ENCODE assay signal across 1 cellular context in genomic region chr1:180632326-180633088, GRCh38.
A peak's percentile ranks its signal among the peaks of the same experiment; 100 is the strongest.
TF ChIP-seq lines count a peak whose summit lies in the region.

No MANE protein-coding gene starts in this region.

TF ChIP-seq in K562, 482 proteins besides CTCF, POLR2A, EP300 and RAD21 (continued from another document and continues in another):
- no peak for TF ChIP-seq HINFP (tag; conservative IDR thresholded peaks at IDR 0.05; ENCODE audit: low read depth)
- TF ChIP-seq SP2 (IDR thresholded peaks at IDR 0.05; ENCODE audit: extremely low read depth, low read depth, low read length, poor library complexity, severe bottlenecking), result no peak
- TF ChIP-seq MBD1 (CRISPR knock-in tag; IDR thresholded peaks at IDR 0.05), result no peak
- TF ChIP-seq, protein P1, sequence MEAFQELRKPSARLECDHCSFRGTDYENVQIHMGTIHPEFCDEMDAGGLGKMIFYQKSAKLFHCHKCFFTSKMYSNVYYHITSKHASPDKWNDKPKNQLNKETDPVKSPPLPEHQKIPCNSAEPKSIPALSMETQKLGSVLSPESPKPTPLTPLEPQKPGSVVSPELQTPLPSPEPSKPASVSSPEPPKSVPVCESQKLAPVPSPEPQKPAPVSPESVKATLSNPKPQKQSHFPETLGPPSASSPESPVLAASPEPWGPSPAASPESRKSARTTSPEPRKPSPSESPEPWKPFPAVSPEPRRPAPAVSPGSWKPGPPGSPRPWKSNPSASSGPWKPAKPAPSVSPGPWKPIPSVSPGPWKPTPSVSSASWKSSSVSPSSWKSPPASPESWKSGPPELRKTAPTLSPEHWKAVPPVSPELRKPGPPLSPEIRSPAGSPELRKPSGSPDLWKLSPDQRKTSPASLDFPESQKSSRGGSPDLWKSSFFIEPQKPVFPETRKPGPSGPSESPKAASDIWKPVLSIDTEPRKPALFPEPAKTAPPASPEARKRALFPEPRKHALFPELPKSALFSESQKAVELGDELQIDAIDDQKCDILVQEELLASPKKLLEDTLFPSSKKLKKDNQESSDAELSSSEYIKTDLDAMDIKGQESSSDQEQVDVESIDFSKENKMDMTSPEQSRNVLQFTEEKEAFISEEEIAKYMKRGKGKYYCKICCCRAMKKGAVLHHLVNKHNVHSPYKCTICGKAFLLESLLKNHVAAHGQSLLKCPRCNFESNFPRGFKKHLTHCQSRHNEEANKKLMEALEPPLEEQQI (IDR thresholded peaks at IDR 0.05), result no peak
- no peak for TF ChIP-seq CREBBP (IDR thresholded peaks at IDR 0.05; ENCODE audit: low read depth, low read length)
- TF ChIP-seq SIN3B (IDR thresholded peaks at IDR 0.05; ENCODE audit: low read depth), result peak; percentile 61
- TF ChIP-seq, protein P2, sequence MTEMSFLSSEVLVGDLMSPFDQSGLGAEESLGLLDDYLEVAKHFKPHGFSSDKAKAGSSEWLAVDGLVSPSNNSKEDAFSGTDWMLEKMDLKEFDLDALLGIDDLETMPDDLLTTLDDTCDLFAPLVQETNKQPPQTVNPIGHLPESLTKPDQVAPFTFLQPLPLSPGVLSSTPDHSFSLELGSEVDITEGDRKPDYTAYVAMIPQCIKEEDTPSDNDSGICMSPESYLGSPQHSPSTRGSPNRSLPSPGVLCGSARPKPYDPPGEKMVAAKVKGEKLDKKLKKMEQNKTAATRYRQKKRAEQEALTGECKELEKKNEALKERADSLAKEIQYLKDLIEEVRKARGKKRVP (CRISPR knock-in tag; IDR thresholded peaks at IDR 0.05), result no peak
- no peak for TF ChIP-seq TAF15 (IDR thresholded peaks at IDR 0.05; ENCODE audit: low read depth, low read length)
- TF ChIP-seq, protein P3, sequence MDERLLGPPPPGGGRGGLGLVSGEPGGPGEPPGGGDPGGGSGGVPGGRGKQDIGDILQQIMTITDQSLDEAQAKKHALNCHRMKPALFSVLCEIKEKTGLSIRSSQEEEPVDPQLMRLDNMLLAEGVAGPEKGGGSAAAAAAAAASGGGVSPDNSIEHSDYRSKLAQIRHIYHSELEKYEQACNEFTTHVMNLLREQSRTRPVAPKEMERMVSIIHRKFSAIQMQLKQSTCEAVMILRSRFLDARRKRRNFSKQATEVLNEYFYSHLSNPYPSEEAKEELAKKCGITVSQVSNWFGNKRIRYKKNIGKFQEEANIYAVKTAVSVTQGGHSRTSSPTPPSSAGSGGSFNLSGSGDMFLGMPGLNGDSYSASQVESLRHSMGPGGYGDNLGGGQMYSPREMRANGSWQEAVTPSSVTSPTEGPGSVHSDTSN (CRISPR knock-in tag; IDR thresholded peaks at IDR 0.05; ENCODE audit: low read depth), result no peak
- TF ChIP-seq, protein P3 (tag; conservative IDR thresholded peaks at IDR 0.05; ENCODE audit: low read depth), result no peak
- no peak for TF ChIP-seq HES1 (IDR thresholded peaks at IDR 0.05; ENCODE audit: low read depth)
- TF ChIP-seq ZNF561 (CRISPR knock-in tag; conservative IDR thresholded peaks at IDR 0.05), result no peak
- no peak for TF ChIP-seq ZNF232 (CRISPR knock-in tag; IDR thresholded peaks at IDR 0.05)
- TF ChIP-seq, protein P4, sequence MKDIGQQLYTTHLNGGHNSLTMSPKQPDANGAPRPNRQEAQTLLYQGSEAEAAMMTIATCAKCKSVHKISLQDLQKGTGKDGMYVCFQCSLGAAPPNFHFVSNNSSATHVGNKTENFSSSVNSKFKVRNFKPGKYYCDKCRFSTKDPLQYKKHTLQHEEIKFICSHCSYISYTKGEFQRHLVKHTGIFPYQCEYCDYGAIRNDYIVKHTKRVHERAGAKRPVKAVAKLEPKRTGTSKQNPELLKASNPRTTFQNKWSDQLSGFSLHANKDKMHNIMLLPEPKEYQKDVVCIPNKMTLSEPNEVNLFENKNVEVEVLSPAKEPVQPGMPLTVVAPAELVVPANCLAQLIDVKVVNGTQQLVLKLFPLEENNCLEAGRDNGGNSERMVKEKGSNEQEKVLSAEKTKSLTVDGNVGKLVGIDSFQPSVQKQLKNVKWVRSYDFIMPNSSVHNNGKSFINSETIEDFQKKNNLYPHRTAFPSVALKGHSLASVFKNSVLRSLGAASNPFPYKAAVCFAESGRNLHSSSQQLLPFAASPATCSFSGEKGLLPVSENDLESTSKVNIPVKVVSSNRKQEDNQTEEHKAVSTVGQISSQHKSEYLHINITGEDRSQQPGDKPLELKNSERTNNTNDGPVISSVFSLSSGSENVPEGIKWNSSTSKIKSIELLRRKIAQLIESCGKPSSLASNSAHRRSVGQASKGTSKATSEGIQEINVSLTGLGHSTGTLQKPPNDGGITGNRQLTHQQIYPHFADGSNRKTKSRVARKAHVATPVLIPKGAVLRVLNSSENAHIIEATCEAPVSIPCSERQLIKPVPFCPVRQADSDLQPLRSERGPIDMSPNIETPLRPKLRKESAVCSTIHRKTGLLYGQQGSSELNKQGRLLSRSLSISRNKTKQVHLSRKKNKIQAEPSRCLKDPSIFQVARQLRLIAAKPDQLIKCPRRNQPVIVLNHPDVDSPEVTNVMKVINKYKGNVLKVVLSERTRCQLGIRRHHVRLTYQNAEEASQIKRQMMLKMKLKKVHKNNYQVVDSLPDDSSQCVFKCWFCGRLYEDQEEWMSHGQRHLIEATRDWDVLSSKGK (CRISPR knock-in tag; IDR thresholded peaks at IDR 0.05), result no peak
- 0 out of 2 replicates have a peak, but pooled peaks have one; percentile 34 for TF ChIP-seq SAFB (IDR thresholded peaks at IDR 0.05; ENCODE audit: borderline replicate concordance, low read depth, low read length)
- peak in 1 of 2 experiments; percentile 33 for TF ChIP-seq AFF1 (IDR thresholded peaks at IDR 0.05; ENCODE audit: low read depth in 1 of 2, partially characterized antibody in 2 of 2)
- TF ChIP-seq, protein P5, sequence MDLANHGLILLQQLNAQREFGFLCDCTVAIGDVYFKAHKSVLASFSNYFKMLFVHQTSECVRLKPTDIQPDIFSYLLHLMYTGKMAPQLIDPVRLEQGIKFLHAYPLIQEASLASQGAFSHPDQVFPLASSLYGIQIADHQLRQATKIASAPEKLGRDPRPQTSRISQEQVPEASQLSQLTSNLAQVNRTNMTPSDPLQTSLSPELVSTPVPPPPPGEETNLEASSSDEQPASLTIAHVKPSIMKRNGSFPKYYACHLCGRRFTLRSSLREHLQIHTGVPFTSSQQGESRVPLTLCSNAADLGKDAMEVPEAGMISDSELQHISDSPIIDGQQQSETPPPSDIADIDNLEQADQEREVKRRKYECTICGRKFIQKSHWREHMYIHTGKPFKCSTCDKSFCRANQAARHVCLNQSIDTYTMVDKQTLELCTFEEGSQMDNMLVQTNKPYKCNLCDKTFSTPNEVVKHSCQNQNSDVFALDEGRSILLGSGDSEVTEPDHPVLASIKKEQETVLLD (IDR thresholded peaks at IDR 0.05), result peak; percentile 70
- no peak for TF ChIP-seq HNRNPL (IDR thresholded peaks at IDR 0.05; ENCODE audit: low read depth, low read length)
- no peak for TF ChIP-seq SIX5 (IDR thresholded peaks at IDR 0.05; ENCODE audit: borderline replicate concordance in 1 of 2, insufficient read depth in 1 of 2, low read depth in 1 of 2, low read length in 2 of 2)
- TF ChIP-seq ATF1 (CRISPR knock-in tag; IDR thresholded peaks at IDR 0.05), result no peak
- 0 out of 2 replicates have a peak, but pooled peaks have one; percentile 13 for TF ChIP-seq ATF1 (tag; IDR thresholded peaks at IDR 0.05)
- no peak for TF ChIP-seq POLR3A (IDR thresholded peaks at IDR 0.05; ENCODE audit: borderline replicate concordance, extremely low read depth, insufficient read depth, insufficient read length)
- TF ChIP-seq KLF16 (IDR thresholded peaks at IDR 0.05), result no peak; the same call in 1 of the 2 replicates
- TF ChIP-seq UBTF (IDR thresholded peaks at IDR 0.05; ENCODE audit: borderline replicate concordance in 1 of 2, low read depth in 2 of 2, low read length in 2 of 2), result 0 out of 4 replicates have a peak, but pooled peaks of 1 of the 2 experiments have one; percentile 74
- TF ChIP-seq HDAC1 (IDR thresholded peaks at IDR 0.05), result peak in 1 of 2 experiments; percentile 85; a peak in 1 of 4 replicates
- no peak for TF ChIP-seq FOS (IDR thresholded peaks at IDR 0.05; ENCODE audit: extremely low read depth, insufficient read length)
- no peak for TF ChIP-seq ZNF583 (CRISPR knock-in tag; IDR thresholded peaks at IDR 0.05)
- TF ChIP-seq FOXA1 (IDR thresholded peaks at IDR 0.05; ENCODE audit: borderline replicate concordance), result no peak
- no peak; the same call in 1 of the 2 replicates for TF ChIP-seq DPF2 (IDR thresholded peaks at IDR 0.05)
- no peak for TF ChIP-seq TRIM24 (IDR thresholded peaks at IDR 0.05)
- TF ChIP-seq HSF4 (CRISPR knock-in tag; IDR thresholded peaks at IDR 0.05; ENCODE audit: borderline replicate concordance), result no peak
- TF ChIP-seq ZNF165 (CRISPR knock-in tag; IDR thresholded peaks at IDR 0.05; ENCODE audit: borderline replicate concordance), result no peak
- TF ChIP-seq DIDO1 (tag; IDR thresholded peaks at IDR 0.05; ENCODE audit: low read depth), result 0 out of 2 replicates have a peak, but pooled peaks have one; percentile 22
